2 cellular contexts compared by ENCODE assay signal in the genomic region with DNA sequence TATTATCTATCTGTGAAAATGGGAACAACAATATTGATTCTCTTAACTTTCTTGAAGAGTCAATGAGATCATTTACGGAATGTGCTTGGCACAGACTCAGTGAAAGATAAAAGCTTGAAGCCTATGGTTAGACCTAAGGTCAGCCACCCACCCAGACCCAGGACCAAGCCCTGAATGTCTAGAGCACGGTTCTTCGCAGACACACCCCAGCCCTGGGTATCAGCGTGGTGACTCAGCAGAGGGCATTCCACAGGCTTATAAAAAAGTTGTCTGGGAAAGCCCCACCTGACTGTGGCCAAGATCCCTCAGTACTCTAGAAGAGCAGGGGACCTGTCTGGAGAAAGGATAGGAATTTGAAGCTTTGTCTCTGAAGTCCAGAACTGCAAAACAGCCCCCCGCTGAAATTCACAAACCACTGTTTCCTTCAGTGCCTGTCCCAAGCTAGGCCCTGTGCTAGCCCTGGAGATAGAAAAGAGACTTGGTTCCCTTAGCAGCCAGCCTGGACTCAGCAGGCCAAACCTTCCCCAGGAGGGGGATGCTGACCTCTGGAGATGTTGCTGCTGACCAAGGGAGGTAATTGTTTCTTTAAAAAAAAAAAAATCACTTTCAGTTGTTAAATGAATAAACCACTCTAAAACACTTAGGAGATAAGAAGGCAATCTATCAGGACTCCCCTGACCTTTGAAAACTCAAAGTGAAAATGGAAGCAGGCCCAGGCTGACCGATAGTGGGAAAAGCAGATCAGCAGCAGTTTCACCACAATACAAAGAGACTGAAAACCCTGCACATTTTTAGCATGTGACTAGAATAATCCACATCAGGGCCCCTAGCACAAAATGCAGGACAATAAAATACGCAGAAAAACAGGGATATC.
A peak's percentile ranks its signal among the peaks of the same experiment; 100 is the strongest.
TF ChIP-seq lines count a peak whose summit lies in the region.

No MANE protein-coding gene starts in this region.

TF ChIP-seq in A549, 52 proteins besides CTCF, POLR2A, EP300 and RAD21 (continued from another document):
- TF ChIP-seq FOXS1 (CRISPR knock-in tag; IDR thresholded peaks at IDR 0.05) (no peak), JUNB (IDR thresholded peaks at IDR 0.05) (peak; percentile 61), HOXB13 (CRISPR knock-in tag; IDR thresholded peaks at IDR 0.05; ENCODE audit: low read depth) (peak; percentile 62; the same call in 1 of the 2 replicates), HOXA7 (CRISPR knock-in tag; IDR thresholded peaks at IDR 0.05) (no peak), NFE2L2 (conservative IDR thresholded peaks at IDR 0.05; ENCODE audit: low read length) (peak; percentile 56), BCL3 (IDR thresholded peaks at IDR 0.05) (0 out of 3 replicates have a peak, but pooled peaks have one; percentile 49), GATA3 (IDR thresholded peaks at IDR 0.05; ENCODE audit: borderline replicate concordance) (peak; percentile 83; the same call in 1 of the 2 replicates), MAX (IDR thresholded peaks at IDR 0.05) (peak; percentile 72), REST (IDR thresholded peaks at IDR 0.05) (no peak), FOSL2 (IDR thresholded peaks at IDR 0.05) (peak; percentile 75), FOSL2 (CRISPR knock-in tag; IDR thresholded peaks at IDR 0.05) (peak; percentile 91)

TF ChIP-seq in SK-N-SH, 30 proteins besides CTCF, POLR2A, EP300 and RAD21 (continued from another document):
- TF ChIP-seq ZBTB33 (IDR thresholded peaks at IDR 0.05; ENCODE audit: borderline replicate concordance, low read depth) (no peak), PBX3 (IDR thresholded peaks at IDR 0.05) (peak; percentile 28; the same call in 1 of the 2 replicates), TCF12 (IDR thresholded peaks at IDR 0.05) (peak; percentile 49), FOSL2 (IDR thresholded peaks at IDR 0.05; ENCODE audit: borderline replicate concordance, low read depth) (peak; percentile 75)
